8 cellular contexts compared by ENCODE assay signal in the genomic region with DNA sequence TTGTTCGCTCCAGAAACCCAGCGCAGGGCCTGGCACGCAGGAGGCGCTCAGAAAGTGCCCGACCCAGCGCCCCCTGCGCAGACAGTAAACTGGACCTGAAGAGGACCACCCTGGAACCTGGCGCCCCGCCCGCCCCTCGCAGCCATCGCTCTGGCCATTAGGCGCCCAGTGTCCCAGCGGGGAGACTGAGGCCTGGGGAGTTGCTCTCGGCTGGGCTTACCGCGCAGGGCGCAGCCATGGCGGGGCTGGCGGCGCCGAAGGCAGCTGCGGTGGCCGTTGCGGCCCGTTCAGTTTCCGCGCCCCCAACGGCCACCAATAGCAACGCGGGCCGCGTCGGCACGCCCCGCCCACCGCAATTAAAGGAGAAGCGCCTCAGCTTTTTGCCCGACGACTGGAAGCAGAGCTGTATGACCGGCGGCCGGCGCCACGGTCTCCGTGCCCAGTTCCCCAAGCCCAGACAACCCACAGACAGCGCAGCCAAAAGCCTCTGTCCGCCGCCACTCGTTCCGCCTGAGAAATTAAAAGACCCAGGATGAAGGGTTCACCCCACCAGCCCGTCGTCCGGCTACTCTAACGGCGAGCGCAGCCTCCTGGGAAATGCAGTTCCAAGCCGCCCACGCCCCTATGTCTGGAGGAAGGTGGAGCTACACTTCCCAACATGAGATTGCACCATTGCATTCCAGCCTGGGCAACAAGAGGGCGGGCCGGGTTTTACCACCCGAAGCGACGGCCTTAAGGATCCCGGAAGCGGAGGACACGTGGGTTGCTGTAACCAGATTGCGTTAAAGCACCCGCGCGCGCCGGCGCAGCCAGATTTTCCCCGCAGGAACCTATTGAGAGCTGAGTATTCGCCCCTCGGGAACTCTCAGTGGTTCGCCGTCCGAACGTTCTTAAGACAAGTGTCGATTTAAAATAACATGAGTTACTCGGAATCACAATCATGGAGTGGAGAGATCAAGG. TPM values are rescaled to one million over a fixed set of nuclear protein-coding genes. Genes with fewer than 3 reads are reported as not detected.
A peak's percentile ranks its signal among the peaks of the same experiment; 100 is the strongest.
DNase-seq lines count a peak whose midpoint lies in the region; ATAC-seq and TF ChIP-seq lines count a peak whose summit lies in the region.

A gene (minus strand): TSS at position 289 of the 960 bp plus-strand sequence. CDS start 51 bp downstream, at position 238.

- peak within 1 kb of the TSS; percentile 44 for H3K4me3 ChIP-seq in lung

- H3K9me3 ChIP-seq in lung (ENCODE audit: control insufficient read depth in 2 of 2, insufficient read depth in 1 of 2, low read length in 1 of 2), result no peaks in the 10 kb centered on the region

- H3K36me3 ChIP-seq in lung (ENCODE audit: control insufficient read depth in 2 of 2, insufficient read depth in 2 of 2, low read length in 2 of 2), result no peaks in the 10 kb centered on the region

- no peak for TF ChIP-seq CTCF in GM20000 (IDR thresholded peaks at IDR 0.05; ENCODE audit: extremely low read depth, missing control alignments)
- TF ChIP-seq CTCF in lung (IDR thresholded peaks at IDR 0.05; ENCODE audit: control extremely low read depth, extremely low read depth), result peak; percentile 9

- no peaks in the 10 kb centered on the region for H3K27me3 ChIP-seq in lung (ENCODE audit: control insufficient read depth, insufficient read depth)

- 0% methylated on average over 80 to 83 of the region's 83 CpGs for WGBS in lung, 2 donors

- peak within 1 kb of the TSS; percentile 88 to 92 for H3K27ac ChIP-seq in lung (ENCODE audit: low read depth in 1 of 2, low read length in 1 of 2)

- DNase-seq in CMK (ENCODE audit: low read depth) (peak; percentile 93), GM20000 (ENCODE audit: low spot score) (peak; percentile 90), HS-5 (ENCODE audit: low read depth) (peak; percentile 92), NOMO-1 (lab: John Stamatoyannopoulos, UW; ENCODE audit: unreplicated experiment in 2 of 2) (peak; percentile 95 to 96), lung (ENCODE audit: low spot score) (peak; percentile 97)
- peak; percentile 95 for DNase-seq in activated CD8-positive, alpha-beta memory T cell treated with anti-CD3 and anti-CD28 coated beads for 24 hours
- DNase-seq in effector CD4-positive, alpha-beta T cell, result peak; percentile 77
- peak; percentile 79 to 92 (median 82) for DNase-seq in stimulated activated CD4-positive, alpha-beta T cell treated with anti-CD3 and anti-CD28 coated beads, TNF-alpha, amount 100 ng/mL, for 24 hours (ENCODE audit: low read depth in 3 of 3)

- ATAC-seq in lung (ENCODE audit: insufficient read depth, low FRiP score), result peak; percentile 97

- H3K4me1 ChIP-seq in lung (ENCODE audit: control insufficient read depth in 2 of 2, insufficient read depth in 2 of 2, low read length in 2 of 2), result peaks cover 0 to 5% of the 10 kb centered on the region in 2 donors

RNA-seq across cellular contexts. Expression of the gene that starts here (rescaled TPM):
- 1 to 10 TPM; 3.9 to 5.4 TPM for total RNA-seq in lung
- polyA plus RNA-seq in lung, result 1 to 10 TPM; 2.3 to 4.1 TPM

Comparison
In these comparisons a context has a peak if more than half of its experiments do, and no peak if none do; other contexts are left out.
1. Peak in every context shown above with its lines: DNase-seq, ATAC-seq, H3K4me3 ChIP-seq and H3K27ac ChIP-seq.